In the genomic region with DNA sequence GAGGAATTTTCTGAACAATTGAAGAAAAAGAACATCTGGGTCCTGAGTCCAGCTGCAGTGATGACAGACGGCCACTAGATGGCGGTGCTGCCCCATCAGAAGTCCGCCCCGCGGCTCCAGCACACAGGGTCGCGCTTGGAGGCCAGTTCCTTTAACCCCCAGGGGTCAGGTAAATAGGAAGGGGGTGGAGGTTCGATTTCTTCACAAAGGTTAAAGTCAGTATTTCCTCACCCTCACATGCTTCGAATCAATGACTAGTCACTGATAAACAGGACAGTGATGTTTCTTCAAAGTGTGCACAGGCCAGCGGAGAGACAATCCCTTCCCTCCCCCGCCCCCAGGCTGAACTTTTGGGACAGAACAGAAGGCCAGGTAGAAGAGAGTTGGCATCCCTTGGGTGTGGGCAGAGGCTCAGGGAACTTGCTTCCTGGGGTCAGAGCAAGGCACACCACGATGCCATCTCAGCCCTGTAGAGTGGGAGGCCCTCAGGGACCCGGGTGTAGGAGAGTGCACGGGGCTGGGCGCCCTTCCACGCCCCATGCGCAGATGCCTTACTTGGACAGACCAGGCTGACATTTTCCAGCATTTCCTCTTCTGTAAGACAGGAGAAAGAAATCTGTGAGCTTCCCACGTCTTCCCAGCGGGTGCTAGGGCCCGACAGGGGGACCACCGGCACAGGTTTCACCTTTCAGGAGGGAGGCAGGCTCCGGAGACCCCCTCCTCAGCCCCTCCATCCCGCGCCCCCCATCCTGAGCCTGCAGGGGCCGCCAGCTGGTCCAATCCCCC, we compare ENCODE assay signal across 1 cellular context.
TF ChIP-seq lines count a peak whose summit lies in the region.

No MANE protein-coding gene starts in this region.

TF ChIP-seq in HepG2, 621 proteins besides CTCF, POLR2A, EP300 and RAD21 (continued from another document and continues in another):
- peak; percentile 99 for TF ChIP-seq NCOA2 (CRISPR knock-in tag; IDR thresholded peaks at IDR 0.05)
- TF ChIP-seq TOE1 (CRISPR knock-in tag; IDR thresholded peaks at IDR 0.05): peak; percentile 85
- TF ChIP-seq, protein P1, sequence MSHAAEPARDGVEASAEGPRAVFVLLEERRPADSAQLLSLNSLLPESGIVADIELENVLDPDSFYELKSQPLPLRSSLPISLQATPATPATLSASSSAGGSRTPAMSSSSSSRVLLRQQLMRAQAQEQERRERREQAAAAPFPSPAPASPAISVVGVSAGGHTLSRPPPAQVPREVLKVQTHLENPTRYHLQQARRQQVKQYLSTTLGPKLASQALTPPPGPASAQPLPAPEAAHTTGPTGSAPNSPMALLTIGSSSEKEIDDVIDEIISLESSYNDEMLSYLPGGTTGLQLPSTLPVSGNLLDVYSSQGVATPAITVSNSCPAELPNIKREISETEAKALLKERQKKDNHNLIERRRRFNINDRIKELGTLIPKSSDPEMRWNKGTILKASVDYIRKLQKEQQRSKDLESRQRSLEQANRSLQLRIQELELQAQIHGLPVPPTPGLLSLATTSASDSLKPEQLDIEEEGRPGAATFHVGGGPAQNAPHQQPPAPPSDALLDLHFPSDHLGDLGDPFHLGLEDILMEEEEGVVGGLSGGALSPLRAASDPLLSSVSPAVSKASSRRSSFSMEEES (CRISPR knock-in tag; IDR thresholded peaks at IDR 0.05): peak; percentile 100
- no peak for TF ChIP-seq HNRNPUL1 (IDR thresholded peaks at IDR 0.05; ENCODE audit: low read depth, low read length)
- TF ChIP-seq CENPT (CRISPR knock-in tag; IDR thresholded peaks at IDR 0.05; ENCODE audit: low read depth): no peak; the same call in 1 of the 2 replicates
- peak; percentile 80 for TF ChIP-seq JUND (CRISPR knock-in tag; IDR thresholded peaks at IDR 0.05)
- no peak for TF ChIP-seq NONO (IDR thresholded peaks at IDR 0.05)
- peak; percentile 97 for TF ChIP-seq NONO (CRISPR knock-in tag; conservative IDR thresholded peaks at IDR 0.05)
- TF ChIP-seq FOXM1 (CRISPR knock-in tag; IDR thresholded peaks at IDR 0.05): no peak
- TF ChIP-seq NFKB2 (CRISPR knock-in tag; IDR thresholded peaks at IDR 0.05; ENCODE audit: borderline replicate concordance): peak; percentile 80; the same call in 1 of the 2 replicates
- 0 out of 2 replicates have a peak, but pooled peaks have one; percentile 10 for TF ChIP-seq NPAS2 (CRISPR knock-in tag; IDR thresholded peaks at IDR 0.05; ENCODE audit: borderline replicate concordance)
- TF ChIP-seq, protein P2, sequence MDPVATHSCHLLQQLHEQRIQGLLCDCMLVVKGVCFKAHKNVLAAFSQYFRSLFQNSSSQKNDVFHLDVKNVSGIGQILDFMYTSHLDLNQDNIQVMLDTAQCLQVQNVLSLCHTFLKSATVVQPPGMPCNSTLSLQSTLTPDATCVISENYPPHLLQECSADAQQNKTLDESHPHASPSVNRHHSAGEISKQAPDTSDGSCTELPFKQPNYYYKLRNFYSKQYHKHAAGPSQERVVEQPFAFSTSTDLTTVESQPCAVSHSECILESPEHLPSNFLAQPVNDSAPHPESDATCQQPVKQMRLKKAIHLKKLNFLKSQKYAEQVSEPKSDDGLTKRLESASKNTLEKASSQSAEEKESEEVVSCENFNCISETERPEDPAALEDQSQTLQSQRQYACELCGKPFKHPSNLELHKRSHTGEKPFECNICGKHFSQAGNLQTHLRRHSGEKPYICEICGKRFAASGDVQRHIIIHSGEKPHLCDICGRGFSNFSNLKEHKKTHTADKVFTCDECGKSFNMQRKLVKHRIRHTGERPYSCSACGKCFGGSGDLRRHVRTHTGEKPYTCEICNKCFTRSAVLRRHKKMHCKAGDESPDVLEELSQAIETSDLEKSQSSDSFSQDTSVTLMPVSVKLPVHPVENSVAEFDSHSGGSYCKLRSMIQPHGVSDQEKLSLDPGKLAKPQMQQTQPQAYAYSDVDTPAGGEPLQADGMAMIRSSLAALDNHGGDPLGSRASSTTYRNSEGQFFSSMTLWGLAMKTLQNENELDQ (CRISPR knock-in tag; IDR thresholded peaks at IDR 0.05; ENCODE audit: borderline replicate concordance): no peak
- TF ChIP-seq KDM2A (CRISPR knock-in tag; IDR thresholded peaks at IDR 0.05; ENCODE audit: borderline replicate concordance, low read depth): peak; percentile 93
- peak; percentile 89 for TF ChIP-seq KDM5A (IDR thresholded peaks at IDR 0.05; ENCODE audit: borderline replicate concordance, low read length)
- TF ChIP-seq, protein P3, sequence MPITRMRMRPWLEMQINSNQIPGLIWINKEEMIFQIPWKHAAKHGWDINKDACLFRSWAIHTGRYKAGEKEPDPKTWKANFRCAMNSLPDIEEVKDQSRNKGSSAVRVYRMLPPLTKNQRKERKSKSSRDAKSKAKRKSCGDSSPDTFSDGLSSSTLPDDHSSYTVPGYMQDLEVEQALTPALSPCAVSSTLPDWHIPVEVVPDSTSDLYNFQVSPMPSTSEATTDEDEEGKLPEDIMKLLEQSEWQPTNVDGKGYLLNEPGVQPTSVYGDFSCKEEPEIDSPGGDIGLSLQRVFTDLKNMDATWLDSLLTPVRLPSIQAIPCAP (CRISPR knock-in tag; IDR thresholded peaks at IDR 0.05; ENCODE audit: low read depth): no peak
- peak; percentile 68 for TF ChIP-seq GTF2F1 (IDR thresholded peaks at IDR 0.05; ENCODE audit: low read length)
- no peak for TF ChIP-seq ZNF329 (CRISPR knock-in tag; IDR thresholded peaks at IDR 0.05; ENCODE audit: low read depth)
- peak; percentile 95 for TF ChIP-seq ZNF205 (CRISPR knock-in tag; IDR thresholded peaks at IDR 0.05)
- TF ChIP-seq, protein P4, sequence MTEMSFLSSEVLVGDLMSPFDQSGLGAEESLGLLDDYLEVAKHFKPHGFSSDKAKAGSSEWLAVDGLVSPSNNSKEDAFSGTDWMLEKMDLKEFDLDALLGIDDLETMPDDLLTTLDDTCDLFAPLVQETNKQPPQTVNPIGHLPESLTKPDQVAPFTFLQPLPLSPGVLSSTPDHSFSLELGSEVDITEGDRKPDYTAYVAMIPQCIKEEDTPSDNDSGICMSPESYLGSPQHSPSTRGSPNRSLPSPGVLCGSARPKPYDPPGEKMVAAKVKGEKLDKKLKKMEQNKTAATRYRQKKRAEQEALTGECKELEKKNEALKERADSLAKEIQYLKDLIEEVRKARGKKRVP (CRISPR knock-in tag; IDR thresholded peaks at IDR 0.05): peak; percentile 41 to 90; a peak in 2 of 4 replicates
- TF ChIP-seq ZNF672 (CRISPR knock-in tag; IDR thresholded peaks at IDR 0.05): peak; percentile 87; the same call in 1 of the 2 replicates
- no peak for TF ChIP-seq NFIB (CRISPR knock-in tag; IDR thresholded peaks at IDR 0.05; ENCODE audit: borderline replicate concordance)
- TF ChIP-seq, protein P5, sequence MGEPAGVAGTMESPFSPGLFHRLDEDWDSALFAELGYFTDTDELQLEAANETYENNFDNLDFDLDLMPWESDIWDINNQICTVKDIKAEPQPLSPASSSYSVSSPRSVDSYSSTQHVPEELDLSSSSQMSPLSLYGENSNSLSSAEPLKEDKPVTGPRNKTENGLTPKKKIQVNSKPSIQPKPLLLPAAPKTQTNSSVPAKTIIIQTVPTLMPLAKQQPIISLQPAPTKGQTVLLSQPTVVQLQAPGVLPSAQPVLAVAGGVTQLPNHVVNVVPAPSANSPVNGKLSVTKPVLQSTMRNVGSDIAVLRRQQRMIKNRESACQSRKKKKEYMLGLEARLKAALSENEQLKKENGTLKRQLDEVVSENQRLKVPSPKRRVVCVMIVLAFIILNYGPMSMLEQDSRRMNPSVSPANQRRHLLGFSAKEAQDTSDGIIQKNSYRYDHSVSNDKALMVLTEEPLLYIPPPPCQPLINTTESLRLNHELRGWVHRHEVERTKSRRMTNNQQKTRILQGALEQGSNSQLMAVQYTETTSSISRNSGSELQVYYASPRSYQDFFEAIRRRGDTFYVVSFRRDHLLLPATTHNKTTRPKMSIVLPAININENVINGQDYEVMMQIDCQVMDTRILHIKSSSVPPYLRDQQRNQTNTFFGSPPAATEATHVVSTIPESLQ (CRISPR knock-in tag; conservative IDR thresholded peaks at IDR 0.05): peak; percentile 90; the same call in 1 of the 2 replicates
- TF ChIP-seq TP53 (CRISPR knock-in tag; conservative IDR thresholded peaks at IDR 0.05): no peak
- TF ChIP-seq, protein P6, sequence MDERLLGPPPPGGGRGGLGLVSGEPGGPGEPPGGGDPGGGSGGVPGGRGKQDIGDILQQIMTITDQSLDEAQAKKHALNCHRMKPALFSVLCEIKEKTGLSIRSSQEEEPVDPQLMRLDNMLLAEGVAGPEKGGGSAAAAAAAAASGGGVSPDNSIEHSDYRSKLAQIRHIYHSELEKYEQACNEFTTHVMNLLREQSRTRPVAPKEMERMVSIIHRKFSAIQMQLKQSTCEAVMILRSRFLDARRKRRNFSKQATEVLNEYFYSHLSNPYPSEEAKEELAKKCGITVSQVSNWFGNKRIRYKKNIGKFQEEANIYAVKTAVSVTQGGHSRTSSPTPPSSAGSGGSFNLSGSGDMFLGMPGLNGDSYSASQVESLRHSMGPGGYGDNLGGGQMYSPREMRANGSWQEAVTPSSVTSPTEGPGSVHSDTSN (CRISPR knock-in tag; IDR thresholded peaks at IDR 0.05): peak; percentile 9; the same call in 1 of the 2 replicates
- TF ChIP-seq, protein P7, sequence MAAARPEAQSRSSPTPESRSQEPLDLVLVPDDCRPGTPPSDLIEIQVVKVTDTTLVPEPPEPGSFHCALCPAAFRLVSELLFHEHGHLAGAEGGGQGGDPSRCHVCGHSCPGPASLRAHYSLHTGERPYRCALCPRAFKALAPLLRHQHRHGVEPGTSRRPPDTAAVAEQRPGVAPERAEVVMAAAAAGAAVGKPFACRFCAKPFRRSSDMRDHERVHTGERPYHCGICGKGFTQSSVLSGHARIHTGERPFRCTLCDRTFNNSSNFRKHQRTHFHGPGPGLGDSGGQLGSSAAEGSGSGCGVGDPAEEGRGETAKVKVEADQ (CRISPR knock-in tag; IDR thresholded peaks at IDR 0.05; ENCODE audit: borderline replicate concordance): peak; percentile 83; the same call in 1 of the 2 replicates
- peak; percentile 88 for TF ChIP-seq BORCS8-MEF2B (CRISPR knock-in tag; IDR thresholded peaks at IDR 0.05)
- TF ChIP-seq, protein P8, sequence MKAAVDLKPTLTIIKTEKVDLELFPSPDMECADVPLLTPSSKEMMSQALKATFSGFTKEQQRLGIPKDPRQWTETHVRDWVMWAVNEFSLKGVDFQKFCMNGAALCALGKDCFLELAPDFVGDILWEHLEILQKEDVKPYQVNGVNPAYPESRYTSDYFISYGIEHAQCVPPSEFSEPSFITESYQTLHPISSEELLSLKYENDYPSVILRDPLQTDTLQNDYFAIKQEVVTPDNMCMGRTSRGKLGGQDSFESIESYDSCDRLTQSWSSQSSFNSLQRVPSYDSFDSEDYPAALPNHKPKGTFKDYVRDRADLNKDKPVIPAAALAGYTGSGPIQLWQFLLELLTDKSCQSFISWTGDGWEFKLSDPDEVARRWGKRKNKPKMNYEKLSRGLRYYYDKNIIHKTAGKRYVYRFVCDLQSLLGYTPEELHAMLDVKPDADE (CRISPR knock-in tag; IDR thresholded peaks at IDR 0.05): 0 out of 2 replicates have a peak, but pooled peaks have one; percentile 36
- peak; percentile 93; the same call in 1 of the 2 replicates for TF ChIP-seq GLI4 (CRISPR knock-in tag; IDR thresholded peaks at IDR 0.05; ENCODE audit: borderline replicate concordance)
- TF ChIP-seq MAF1 (CRISPR knock-in tag; IDR thresholded peaks at IDR 0.05; ENCODE audit: borderline replicate concordance): no peak
- no peak; the same call in 1 of the 2 replicates for TF ChIP-seq ZNF446 (CRISPR knock-in tag; IDR thresholded peaks at IDR 0.05)
- TF ChIP-seq SMAD1 (CRISPR knock-in tag; IDR thresholded peaks at IDR 0.05; ENCODE audit: borderline replicate concordance, low read depth): peak; percentile 61; the same call in 1 of the 2 replicates
- peak; percentile 86 for TF ChIP-seq ETV6 (CRISPR knock-in tag; conservative IDR thresholded peaks at IDR 0.05)
- TF ChIP-seq, protein P9, sequence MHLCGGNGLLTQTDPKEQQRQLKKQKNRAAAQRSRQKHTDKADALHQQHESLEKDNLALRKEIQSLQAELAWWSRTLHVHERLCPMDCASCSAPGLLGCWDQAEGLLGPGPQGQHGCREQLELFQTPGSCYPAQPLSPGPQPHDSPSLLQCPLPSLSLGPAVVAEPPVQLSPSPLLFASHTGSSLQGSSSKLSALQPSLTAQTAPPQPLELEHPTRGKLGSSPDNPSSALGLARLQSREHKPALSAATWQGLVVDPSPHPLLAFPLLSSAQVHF (CRISPR knock-in tag; IDR thresholded peaks at IDR 0.05): peak; percentile 21; the same call in 1 of the 2 replicates
- no peak; the same call in 1 of the 2 replicates for TF ChIP-seq ATRX (CRISPR knock-in tag; IDR thresholded peaks at IDR 0.05; ENCODE audit: borderline replicate concordance)
- peak; percentile 83; the same call in 1 of the 2 replicates for TF ChIP-seq MEF2D (CRISPR knock-in tag; IDR thresholded peaks at IDR 0.05)
- TF ChIP-seq HNRNPLL (IDR thresholded peaks at IDR 0.05; ENCODE audit: low read depth, low read length, poor library complexity, severe bottlenecking): no peak
- peak; percentile 87; the same call in 1 of the 2 replicates for TF ChIP-seq MIER2 (CRISPR knock-in tag; IDR thresholded peaks at IDR 0.05)
- peak; percentile 99 for TF ChIP-seq HNF4A (CRISPR knock-in tag; IDR thresholded peaks at IDR 0.05)
- no peak for TF ChIP-seq CC2D1A (CRISPR knock-in tag; IDR thresholded peaks at IDR 0.05)
- TF ChIP-seq STAT5B (CRISPR knock-in tag; IDR thresholded peaks at IDR 0.05): peak; percentile 92
- TF ChIP-seq SRSF4 (IDR thresholded peaks at IDR 0.05; ENCODE audit: low read depth, low read length, poor library complexity, severe bottlenecking): no peak
- TF ChIP-seq, protein P10, sequence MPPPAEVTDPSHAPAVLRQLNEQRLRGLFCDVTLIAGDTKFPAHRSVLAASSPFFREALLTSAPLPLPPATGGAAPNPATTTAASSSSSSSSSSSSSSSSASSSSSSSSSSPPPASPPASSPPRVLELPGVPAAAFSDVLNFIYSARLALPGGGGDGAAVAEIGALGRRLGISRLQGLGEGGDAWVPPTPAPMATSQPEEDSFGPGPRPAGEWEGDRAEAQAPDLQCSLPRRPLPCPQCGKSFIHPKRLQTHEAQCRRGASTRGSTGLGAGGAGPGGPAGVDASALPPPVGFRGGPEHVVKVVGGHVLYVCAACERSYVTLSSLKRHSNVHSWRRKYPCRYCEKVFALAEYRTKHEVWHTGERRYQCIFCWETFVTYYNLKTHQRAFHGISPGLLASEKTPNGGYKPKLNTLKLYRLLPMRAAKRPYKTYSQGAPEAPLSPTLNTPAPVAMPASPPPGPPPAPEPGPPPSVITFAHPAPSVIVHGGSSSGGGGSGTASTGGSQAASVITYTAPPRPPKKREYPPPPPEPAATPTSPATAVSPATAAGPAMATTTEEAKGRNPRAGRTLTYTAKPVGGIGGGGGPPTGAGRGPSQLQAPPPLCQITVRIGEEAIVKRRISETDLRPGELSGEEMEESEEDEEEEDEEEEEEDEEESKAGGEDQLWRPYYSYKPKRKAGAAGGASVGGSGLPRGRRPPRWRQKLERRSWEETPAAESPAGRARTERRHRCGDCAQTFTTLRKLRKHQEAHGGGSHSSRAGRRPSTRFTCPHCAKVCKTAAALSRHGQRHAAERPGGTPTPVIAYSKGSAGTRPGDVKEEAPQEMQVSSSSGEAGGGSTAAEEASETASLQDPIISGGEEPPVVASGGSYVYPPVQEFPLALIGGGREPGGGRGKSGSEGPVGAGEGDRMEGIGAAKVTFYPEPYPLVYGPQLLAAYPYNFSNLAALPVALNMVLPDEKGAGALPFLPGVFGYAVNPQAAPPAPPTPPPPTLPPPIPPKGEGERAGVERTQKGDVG (CRISPR knock-in tag; IDR thresholded peaks at IDR 0.05; ENCODE audit: borderline replicate concordance): no peak; the same call in none of the 2 replicates
- peak; percentile 51 for TF ChIP-seq CCAR2 (optimal IDR thresholded peaks at IDR 0.05; ENCODE audit: low read depth, low read length)
- TF ChIP-seq TEAD3 (CRISPR knock-in tag; optimal IDR thresholded peaks at IDR 0.05; ENCODE audit: borderline replicate concordance): peak; percentile 94
- no peak; the same call in 1 of the 2 replicates for TF ChIP-seq ZNF569 (CRISPR knock-in tag; IDR thresholded peaks at IDR 0.05; ENCODE audit: borderline replicate concordance)
